In genomic region chr16:27234171-27234570, GRCh38 we compare ENCODE assay signal across 12 cellular contexts. TPM values are rescaled to one million over a fixed set of nuclear protein-coding genes. Genes with fewer than 3 reads are reported as not detected.
DNase-seq lines count a peak whose midpoint lies in the region; ATAC-seq and TF ChIP-seq lines count a peak whose summit lies in the region.
"Had no signal": no experiment of that assay in that cellular context is flagged by ENCODE, and none has a peak within 500 bp of the region (broad histone marks: within the 10 kb centered on the region; RNA-seq: fewer than 3 reads in every experiment).

No MANE protein-coding gene starts in this region.

- H3K4me1 ChIP-seq in breast epithelium (peaks cover 7% of the 10 kb centered on the region in 2 donors), esophagus squamous epithelium (peaks cover 19 to 97% (median 48%) of the 10 kb centered on the region in 3 donors), upper lobe of left lung (peaks cover 45 to 69% (median 56%) of the 10 kb centered on the region in 4 donors)

- no peaks in the 10 kb centered on the region for H3K9me3 ChIP-seq in breast epithelium
- H3K9me3 ChIP-seq in T-helper 17 cell (ENCODE audit: control insufficient read depth, low read length, poor library complexity, severe bottlenecking), result no peaks in the 10 kb centered on the region
- no peaks in the 10 kb centered on the region for H3K9me3 ChIP-seq in esophagus squamous epithelium
- no peaks in the 10 kb centered on the region for H3K9me3 ChIP-seq in upper lobe of left lung
- H3K9me3 ChIP-seq: ovary, SJSA1 had no signal

- no peaks in the 10 kb centered on the region for H3K27me3 Mint-ChIP-seq in MCF 10A (ENCODE audit: insufficient read depth, unreplicated experiment)
- H3K27me3 Mint-ChIP-seq in T-helper 17 cell, result no peaks in the 10 kb centered on the region

- CTCF ChIA-PET in MCF 10A (lab: Yijun Ruan, JAX), result interaction anchor here (0.5 to 11.0 kb wide), 50 partner anchors 10 to 1951 kb away, joined by 3 to 248 read pairs (median 5); partner anchors contain the start of gene KDM8

- no peak for TF ChIP-seq EP300 in upper lobe of left lung (IDR thresholded peaks at IDR 0.05)

- intact Hi-C loops in breast epithelium (cut with DNase I; ENCODE audit: low total_unique reads), result loop anchor here (10.0 kb wide), 1 partner anchor 81 kb away; the partner anchor contains the start of gene IL4R
- intact Hi-C loops in MCF 10A (cut with micrococcal nuclease), result no loop called here
- intact Hi-C loops in esophagus squamous epithelium (cut with DNase I), result no loop called here

- no peaks in the 10 kb centered on the region for H3K9me3 Mint-ChIP-seq in MCF 10A (ENCODE audit: unreplicated experiment)

- no TSS peak for BruUV-seq in MCF 10A (replicated peaks; lab: Mats Ljungman, UMichigan)

- no peaks in the 10 kb centered on the region for H3K36me3 ChIP-seq in breast epithelium
- H3K36me3 ChIP-seq in esophagus squamous epithelium, result peaks cover 0 to 50% (median 8%) of the 10 kb centered on the region in 3 donors
- H3K36me3 ChIP-seq in upper lobe of left lung, result peaks cover 0 to 44% (median 21%) of the 10 kb centered on the region in 4 donors
- H3K36me3 ChIP-seq: ovary had no signal

- H3K27ac Mint-ChIP-seq in MCF 10A (ENCODE audit: low read depth, unreplicated experiment) (no peak overlapping the region), T-helper 17 cell (peak overlapping the region; percentile 100)

- H3K27ac ChIP-seq in breast epithelium (peak overlapping the region; percentile 78 to 88), esophagus squamous epithelium (peak overlapping the region in 3 of 4 donors; percentile 74 to 85 (median 78)), upper lobe of left lung (peak overlapping the region; percentile 67 to 95 (median 87))
- H3K27ac ChIP-seq: SJSA1 had no signal

- H3K27me3 ChIP-seq in breast epithelium (no peaks in the 10 kb centered on the region), esophagus squamous epithelium (no peaks in the 10 kb centered on the region), upper lobe of left lung (no peaks in the 10 kb centered on the region)
- H3K27me3 ChIP-seq: ovary, SJSA1 had no signal

- H3K4me3 Mint-ChIP-seq in MCF 10A (ENCODE audit: unreplicated experiment) (no peak overlapping the region), T-helper 17 cell (peak overlapping the region; percentile 91)

- peaks cover 46% of the 10 kb centered on the region for H3K36me3 Mint-ChIP-seq in MCF 10A (ENCODE audit: insufficient read depth, unreplicated experiment)
- peaks cover 2% of the 10 kb centered on the region for H3K36me3 Mint-ChIP-seq in T-helper 17 cell (ENCODE audit: low read depth)

- ATAC-seq in T-helper 17 cell (no peak), upper lobe of left lung (ENCODE audit: low FRiP score in 2 of 2) (no peak), GM18909 (IDR thresholded peaks at IDR 0.05; ENCODE audit: poor library complexity, unreplicated experiment) (no peak)

- TF ChIP-seq POLR2A in breast epithelium (IDR thresholded peaks at IDR 0.05) (no peak), esophagus squamous epithelium (IDR thresholded peaks at IDR 0.05) (no peak), upper lobe of left lung (IDR thresholded peaks at IDR 0.05) (no peak)

- no peak overlapping the region for H3K4me3 ChIP-seq in breast epithelium
- H3K4me3 ChIP-seq in esophagus squamous epithelium, result no peak overlapping the region
- H3K4me3 ChIP-seq in upper lobe of left lung, result no peak overlapping the region
- no peak overlapping the region for H3K4me3 ChIP-seq in foreskin fibroblast (ENCODE audit: low read depth in 1 of 2, low read length in 2 of 2)
- H3K4me3 ChIP-seq: ovary, SJSA1 had no signal

- H3K4me1 Mint-ChIP-seq in MCF 10A (ENCODE audit: insufficient read depth, unreplicated experiment), result peaks cover 23% of the 10 kb centered on the region
- H3K4me1 Mint-ChIP-seq in T-helper 17 cell, result peaks cover 77% of the 10 kb centered on the region

- POLR2A ChIA-PET in MCF 10A (lab: Yijun Ruan, JAX), result interaction anchor here (1.1 to 2.9 kb wide), 4 partner anchors 11 to 134 kb away, joined by 3 to 9 read pairs (median 6); partner anchors contain the start of gene KDM8

- no peak for DNase-seq in breast epithelium (ENCODE audit: low spot score in 2 of 2)
- DNase-seq in MCF 10A (ENCODE audit: unreplicated experiment), result no peak
- no peak for DNase-seq in T-helper 17 cell
- no peak for DNase-seq in esophagus squamous epithelium (lab: John Stamatoyannopoulos, UW)
- no peak for DNase-seq in upper lobe of left lung
- DNase-seq in foreskin fibroblast, result no peak
- no peak for DNase-seq in NCI-H524 (lab: John Stamatoyannopoulos, UW)
- DNase-seq: mesendoderm, NCI-H146 had no signal

- WGBS in esophagus squamous epithelium, 2 donors, result 84 to 88% methylated on average over 8 of the region's 8 CpGs
- 93 to 94% methylated on average over 8 of the region's 8 CpGs for WGBS in upper lobe of left lung, 2 donors

- TF ChIP-seq CTCF in breast epithelium (IDR thresholded peaks at IDR 0.05) (no peak), MCF 10A (IDR thresholded peaks at IDR 0.05; ENCODE audit: unreplicated experiment) (no peak), esophagus squamous epithelium (IDR thresholded peaks at IDR 0.05) (no peak), upper lobe of left lung (IDR thresholded peaks at IDR 0.05) (no peak), foreskin fibroblast (IDR thresholded peaks at IDR 0.05; ENCODE audit: low read depth, low read length) (no peak)

RNA-seq across cellular contexts. Expression of gene KDM8, which starts 30.8 kb away (rescaled TPM):
- total RNA-seq in breast epithelium (1 to 10 TPM; 1.9 to 4.5 (median 4.3) TPM), MCF 10A (2022) (3.7 and 4.1 TPM in 2 replicates), T-helper 17 cell (10 to 100 TPM; 11.6 to 11.9 TPM), esophagus squamous epithelium (1 to 10 TPM in 3 of 4 donors, under 1 TPM in 1; 0.56 to 4.4 (median 2.5) TPM), upper lobe of left lung (10 to 100 TPM in 1 of 6 donors, 1 to 10 TPM in 5; 5.1 to 50.3 (median 6.2) TPM)

RNA-seq across cellular contexts. Expression of gene NSMCE1, which starts 34.4 kb away (rescaled TPM):
- total RNA-seq in breast epithelium, result 10 to 100 TPM; 32.4 to 54.6 (median 51.8) TPM
- total RNA-seq in MCF 10A (2022), result 106 and 119 TPM in 2 replicates
- 10 to 100 TPM; 35.1 to 49.2 TPM for total RNA-seq in T-helper 17 cell
- 10 to 100 TPM; 22.4 to 92.4 (median 29.5) TPM for total RNA-seq in esophagus squamous epithelium
- total RNA-seq in upper lobe of left lung, result 10 to 100 TPM; 14.7 to 50.6 (median 31.0) TPM
